ENCODE assay signal across 1 cellular context in genomic region chr2:236179653-236180500, GRCh38.
TF ChIP-seq lines count a peak whose summit lies in the region.

No MANE protein-coding gene starts in this region.

TF ChIP-seq in HepG2, 621 proteins besides CTCF, POLR2A, EP300 and RAD21 (continued from another document):
- 0 out of 2 replicates have a peak, but pooled peaks have one; percentile 13 for TF ChIP-seq ZBTB33 (CRISPR knock-in tag; IDR thresholded peaks at IDR 0.05)
- TF ChIP-seq JUND (CRISPR knock-in tag; IDR thresholded peaks at IDR 0.05) = no peak
- TF ChIP-seq EZH2 (conservative IDR thresholded peaks at IDR 0.05; ENCODE audit: low read depth, low read length) = peak; percentile 96
- TF ChIP-seq ZNF687 (CRISPR knock-in tag; IDR thresholded peaks at IDR 0.05) = 0 out of 2 replicates have a peak, but pooled peaks have one; percentile 22
- TF ChIP-seq PAX8 (CRISPR knock-in tag; IDR thresholded peaks at IDR 0.05; ENCODE audit: borderline replicate concordance) = no peak
